In the genomic region with DNA sequence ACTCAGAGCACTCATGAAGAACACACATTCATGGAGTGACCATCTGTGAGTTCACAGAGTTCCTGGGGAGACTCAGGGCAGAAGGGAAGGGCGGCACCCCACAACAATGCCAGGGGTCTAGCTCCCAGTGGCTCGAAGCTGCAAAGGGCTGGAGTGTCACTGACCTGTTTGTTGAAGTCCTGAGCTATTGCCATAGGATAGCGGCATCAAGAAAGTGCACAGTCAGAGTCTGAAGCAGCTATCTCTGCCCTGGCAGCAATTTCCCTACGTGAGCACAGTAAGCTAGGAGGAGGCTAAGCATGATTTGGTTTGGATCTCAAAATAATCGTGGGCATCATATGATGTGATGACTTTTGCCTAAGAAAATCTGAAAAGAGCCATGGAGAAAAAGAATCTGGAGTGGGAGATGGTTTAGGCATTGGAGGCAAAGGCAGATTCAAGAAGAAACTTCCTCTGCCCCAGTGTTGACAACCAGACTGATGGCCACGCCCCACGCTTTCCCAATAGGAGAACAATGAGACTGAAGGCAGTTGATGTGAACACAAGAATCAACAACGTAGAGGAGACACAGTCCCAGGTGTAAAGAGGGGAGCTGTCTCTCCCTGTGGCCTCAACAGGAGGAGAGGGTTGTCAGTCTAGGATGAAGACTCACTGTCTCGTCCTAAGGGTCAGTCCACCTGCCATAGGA, we compare ENCODE assay signal across 10 cellular contexts.
DNase-seq lines count a peak whose midpoint lies in the region; ATAC-seq and TF ChIP-seq lines count a peak whose summit lies in the region.
"Had no signal": no experiment of that assay in that cellular context is flagged by ENCODE, and none has a peak within 500 bp of the region (broad histone marks: within the 10 kb centered on the region; RNA-seq: fewer than 3 reads in every experiment).

No MANE protein-coding gene starts in this region.

- H3K27me3 ChIP-seq in SJSA1 (replicated peaks) (no peaks in the 10 kb centered on the region), psoas muscle (ENCODE audit: insufficient read depth in 3 of 3, low read length in 2 of 3) (no peaks in the 10 kb centered on the region)

- 71 to 85% (median 74%) methylated on average over 9 of the region's 9 CpGs for WGBS in psoas muscle, 3 donors

- peaks cover 58% of the 10 kb centered on the region for H3K4me1 ChIP-seq in SJSA1 (replicated peaks)
- peaks cover 85% of the 10 kb centered on the region for H3K4me1 ChIP-seq in psoas muscle

- no peaks in the 10 kb centered on the region for H3K9me3 ChIP-seq in SJSA1 (replicated peaks)
- H3K9me3 ChIP-seq in psoas muscle, result no peaks in the 10 kb centered on the region

- H3K27ac ChIP-seq in SJSA1 (peak overlapping the region; percentile 69), psoas muscle (peak overlapping the region; percentile 80)
- H3K27ac ChIP-seq: SK-N-MC had no signal

- no peak for TF ChIP-seq CTCF in fibroblast of villous mesenchyme (IDR thresholded peaks at IDR 0.05; ENCODE audit: insufficient read depth, low read depth, low read length)
- no peak for TF ChIP-seq CTCF in psoas muscle (IDR thresholded peaks at IDR 0.05)

- no peak overlapping the region for H3K4me3 ChIP-seq in SJSA1
- H3K4me3 ChIP-seq in fibroblast of villous mesenchyme (ENCODE audit: low read depth, low read length), result no peak overlapping the region
- peak overlapping the region; percentile 11 for H3K4me3 ChIP-seq in psoas muscle
- H3K4me3 ChIP-seq: SK-N-MC had no signal

- DNase-seq in DMS53 (lab: John Stamatoyannopoulos, UW) (peak; percentile 69), SJSA1 (ENCODE audit: low read depth in 1 of 2, low spot score in 2 of 2) (no peak), fibroblast of villous mesenchyme (ENCODE audit: low read depth) (peak; percentile 34), psoas muscle (peak; percentile 56 to 75), amniotic stem cell (lab: John Stamatoyannopoulos, UW) (no peak), dedifferentiated amniotic fluid mesenchymal stem cell (ENCODE audit: extremely low spot score) (no peak)
- DNase-seq: NCI-H1092 treated with DMSO at 0.1 percent for 48 hours had no signal

- H3K36me3 ChIP-seq in SJSA1, result no peaks in the 10 kb centered on the region
- H3K36me3 ChIP-seq in psoas muscle (ENCODE audit: insufficient read depth in 1 of 2, low read depth in 1 of 2), result no peaks in the 10 kb centered on the region

- intact Hi-C loops in psoas muscle (cut with DNase I), result no loop called here

- peak in 3 of 4 donors; percentile 10 to 48 (median 18) for ATAC-seq in psoas muscle
- ATAC-seq in GM18517 (IDR thresholded peaks at IDR 0.05; ENCODE audit: unreplicated experiment), result no peak
- no peak for ATAC-seq in activated CD4-positive, CD25-positive, alpha-beta regulatory T cell treated with anti-CD3 and anti-CD28 coated beads, Interleukin-2, amount 50 U/mL, for 24 hours

Comparison
In these comparisons a context has a peak if more than half of its experiments do, and no peak if none do; other contexts are left out.
1. DNase-seq: peak in DMS53 (single experiment), fibroblast of villous mesenchyme (single experiment) and psoas muscle (2 of 2); none in SJSA1 (0 of 2), amniotic stem cell (single experiment) and dedifferentiated amniotic fluid mesenchymal stem cell (single experiment).
2. ATAC-seq: peak in psoas muscle (3 of 4); none in GM18517 (single experiment) and activated CD4-positive, CD25-positive, alpha-beta regulatory T cell treated with anti-CD3 and anti-CD28 coated beads, Interleukin-2, amount 50 U/mL, for 24 hours (0 of 2).